Comparison of ENCODE assay signal across 9 cellular contexts in genomic region chr16:71564377-71564967, GRCh38. TPM values are rescaled to one million over a fixed set of nuclear protein-coding genes. Genes with fewer than 3 reads are reported as not detected.
A peak's percentile ranks its signal among the peaks of the same experiment; 100 is the strongest.
DNase-seq lines count a peak whose midpoint lies in the region; ATAC-seq, FAIRE-seq and TF ChIP-seq lines count a peak whose summit lies in the region.
"Had no signal": no experiment of that assay in that cellular context is flagged by ENCODE, and none has a peak within 500 bp of the region (broad histone marks: within the 10 kb centered on the region; RNA-seq: fewer than 3 reads in every experiment).

No MANE protein-coding gene starts in this region.

- H3K9me3 Mint-ChIP-seq in mesothelial cell of epicardium, result peaks cover 18% of the 10 kb centered on the region

- H3K36me3 Mint-ChIP-seq in mesothelial cell of epicardium, result peaks cover 4% of the 10 kb centered on the region

- peak overlapping the region; percentile 87 for H3K4me3 Mint-ChIP-seq in mesothelial cell of epicardium

- H3K9me3 ChIP-seq in BLaER1, result peaks cover 30% of the 10 kb centered on the region
- no peaks in the 10 kb centered on the region; the same call in 1 of the 2 replicates for H3K9me3 ChIP-seq in Loucy (ENCODE audit: insufficient read depth, low read depth, low read length)
- H3K9me3 ChIP-seq in breast epithelium, result peaks cover 0 to 4% of the 10 kb centered on the region in 2 donors

- TF ChIP-seq CTCF in Loucy (conservative IDR thresholded peaks at IDR 0.05; ENCODE audit: low read length), result no peak
- peak in 1 of 3 donors; percentile 8 for TF ChIP-seq CTCF in breast epithelium (IDR thresholded peaks at IDR 0.05)
- no peak for TF ChIP-seq CTCF in mesothelial cell of epicardium (IDR thresholded peaks at IDR 0.05; ENCODE audit: unreplicated experiment)

- no peak for TF ChIP-seq POLR2A in breast epithelium (IDR thresholded peaks at IDR 0.05)

- no peaks in the 10 kb centered on the region for H3K27me3 ChIP-seq in BLaER1
- no peaks in the 10 kb centered on the region for H3K27me3 ChIP-seq in Loucy (ENCODE audit: insufficient read depth, low read length, poor library complexity, severe bottlenecking)
- no peaks in the 10 kb centered on the region for H3K27me3 ChIP-seq in breast epithelium

- H3K27ac Mint-ChIP-seq in mesothelial cell of epicardium, result peak overlapping the region; percentile 86

- H4K20me1 ChIP-seq in BLaER1, result no peaks in the 10 kb centered on the region
- no peaks in the 10 kb centered on the region for H4K20me1 ChIP-seq in Loucy (ENCODE audit: insufficient read depth, low read length, poor library complexity, severe bottlenecking)

- peaks cover 17% of the 10 kb centered on the region for H3K4me1 ChIP-seq in BLaER1
- H3K4me1 ChIP-seq in Loucy (ENCODE audit: insufficient read depth, low read length, poor library complexity, severe bottlenecking), result no peaks in the 10 kb centered on the region
- H3K4me1 ChIP-seq in breast epithelium, result no peaks in the 10 kb centered on the region

- H3K79me2 ChIP-seq in Loucy (ENCODE audit: insufficient read depth, low read length), result no peaks in the 10 kb centered on the region

- H2AFZ ChIP-seq in Loucy (ENCODE audit: low read length), result peak overlapping the region; percentile 94

- H3K27ac ChIP-seq in BLaER1, result peak overlapping the region; percentile 74; the same call in 1 of the 2 replicates
- H3K27ac ChIP-seq in breast epithelium, result peak overlapping the region; percentile 88 to 89

- peaks cover 17% of the 10 kb centered on the region for H3K4me1 Mint-ChIP-seq in mesothelial cell of epicardium

- H3K9ac ChIP-seq in BLaER1 (peak overlapping the region; percentile 72), Loucy (ENCODE audit: low read depth, low read length, poor library complexity, severe bottlenecking) (no peak overlapping the region)

- peak; percentile 85 for ATAC-seq in GM19438 (IDR thresholded peaks at IDR 0.05; ENCODE audit: low read depth, unreplicated experiment)

- intact Hi-C loops in breast epithelium (cut with DNase I; ENCODE audit: low total_unique reads), result no loop called here

- H3F3A ChIP-seq in Loucy (ENCODE audit: low read depth), result no peaks in the 10 kb centered on the region

- no peaks in the 10 kb centered on the region for H3K36me3 ChIP-seq in BLaER1
- no peaks in the 10 kb centered on the region for H3K36me3 ChIP-seq in Loucy (ENCODE audit: insufficient read depth, low read length)
- H3K36me3 ChIP-seq in breast epithelium, result no peaks in the 10 kb centered on the region

- DNase-seq in breast epithelium (ENCODE audit: low spot score in 2 of 2), result peak in 1 of 2 donors; percentile 19
- DNase-seq in mesothelial cell of epicardium (ENCODE audit: low spot score in 2 of 2, unreplicated experiment in 2 of 2), result no peak
- no peak for DNase-seq in NCI-H187 treated with DMSO at 0.1 percent for 48 hours (lab: John Stamatoyannopoulos, UW)
- DNase-seq in frontal cortex (ENCODE audit: low spot score in 2 of 2), result no peak
- no peak for DNase-seq in ACHN

- no peak for FAIRE-seq in frontal cortex (lab: Jason Lieb, UNC)

- H3K4me3 ChIP-seq in BLaER1 (peak overlapping the region; percentile 66), Loucy (ENCODE audit: low read length, poor library complexity, severe bottlenecking) (peak overlapping the region; percentile 73), breast epithelium (peak overlapping the region; percentile 56 to 65 (median 60))

- H3K4me2 ChIP-seq in BLaER1, result peak overlapping the region; percentile 77
- H3K4me2 ChIP-seq in Loucy (ENCODE audit: low read depth, low read length, poor library complexity, severe bottlenecking), result peak overlapping the region; percentile 87

- H3K9me2 ChIP-seq in Loucy (replicated peaks; ENCODE audit: low read depth, low read length), result no peaks in the 10 kb centered on the region

- in situ Hi-C loops in ACHN (cut with HindIII; ENCODE audit: low pct_ligation_motif_present, low pct_unique_long_range_greater_than_20kb, low sequenced_read_pairs), result no loop called here

- peaks cover 13% of the 10 kb centered on the region for H3K27me3 Mint-ChIP-seq in mesothelial cell of epicardium (ENCODE audit: low read depth)

RNA-seq across cellular contexts. Expression of gene TAT, which starts 12.4 kb away (rescaled TPM):
- 100 to 1,000 TPM in 2 of 3 donors, 1 to 10 TPM in 1; 5.1 to 566 (median 212) TPM for total RNA-seq in breast epithelium
- 0.07 TPM in 1 of 3 replicates, not detected in the others for total RNA-seq in mesothelial cell of epicardium
- total RNA-seq in frontal cortex, result not detected
- total RNA-seq: M059J had no signal

RNA-seq across cellular contexts. Expression of gene CHST4, which starts 38.2 kb away (rescaled TPM):
- total RNA-seq in breast epithelium (1 to 10 TPM in 1 of 3 donors, under 1 TPM in 2; 0.59 to 1.3 (median 0.66) TPM), mesothelial cell of epicardium (not detected in 3 replicates), frontal cortex (not detected)
